Comparison of ENCODE assay signal across 1 cellular context in the genomic region with DNA sequence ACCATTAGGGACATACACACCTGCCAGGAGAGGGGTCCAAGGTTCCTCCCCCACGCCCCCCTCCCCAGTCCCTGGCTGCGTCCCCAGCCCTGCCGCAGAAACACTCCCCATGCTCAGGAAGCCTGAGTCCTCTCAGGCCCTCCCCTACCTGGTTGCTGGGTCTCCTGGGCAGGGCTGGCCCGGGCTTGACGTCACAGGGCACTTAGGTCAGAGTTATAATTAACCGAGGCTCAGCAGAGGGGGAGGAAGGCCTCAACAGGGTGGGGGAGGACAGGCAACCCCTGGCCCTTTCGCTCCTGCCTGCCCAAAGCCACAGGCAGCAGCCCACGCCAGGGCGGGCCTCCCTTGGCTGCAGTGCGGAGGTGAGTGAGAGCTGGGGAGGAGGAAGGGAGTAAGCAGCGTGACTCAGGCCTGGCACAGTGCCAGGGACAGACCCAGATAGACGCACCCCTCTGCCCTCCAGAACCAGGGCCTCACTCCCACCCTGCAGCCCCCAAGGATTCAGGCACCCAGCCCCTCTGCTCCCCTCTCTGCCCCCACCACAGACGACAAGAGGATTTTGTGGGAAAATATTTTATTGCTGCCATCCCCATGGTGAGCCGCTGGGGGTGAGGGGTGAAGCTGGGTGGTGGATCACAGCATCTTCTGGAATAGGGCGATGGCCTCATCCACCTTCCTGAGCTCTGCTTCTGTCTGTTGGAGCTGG.
A peak's percentile ranks its signal among the peaks of the same experiment; 100 is the strongest.
TF ChIP-seq lines count a peak whose summit lies in the region.

A gene with protein sequence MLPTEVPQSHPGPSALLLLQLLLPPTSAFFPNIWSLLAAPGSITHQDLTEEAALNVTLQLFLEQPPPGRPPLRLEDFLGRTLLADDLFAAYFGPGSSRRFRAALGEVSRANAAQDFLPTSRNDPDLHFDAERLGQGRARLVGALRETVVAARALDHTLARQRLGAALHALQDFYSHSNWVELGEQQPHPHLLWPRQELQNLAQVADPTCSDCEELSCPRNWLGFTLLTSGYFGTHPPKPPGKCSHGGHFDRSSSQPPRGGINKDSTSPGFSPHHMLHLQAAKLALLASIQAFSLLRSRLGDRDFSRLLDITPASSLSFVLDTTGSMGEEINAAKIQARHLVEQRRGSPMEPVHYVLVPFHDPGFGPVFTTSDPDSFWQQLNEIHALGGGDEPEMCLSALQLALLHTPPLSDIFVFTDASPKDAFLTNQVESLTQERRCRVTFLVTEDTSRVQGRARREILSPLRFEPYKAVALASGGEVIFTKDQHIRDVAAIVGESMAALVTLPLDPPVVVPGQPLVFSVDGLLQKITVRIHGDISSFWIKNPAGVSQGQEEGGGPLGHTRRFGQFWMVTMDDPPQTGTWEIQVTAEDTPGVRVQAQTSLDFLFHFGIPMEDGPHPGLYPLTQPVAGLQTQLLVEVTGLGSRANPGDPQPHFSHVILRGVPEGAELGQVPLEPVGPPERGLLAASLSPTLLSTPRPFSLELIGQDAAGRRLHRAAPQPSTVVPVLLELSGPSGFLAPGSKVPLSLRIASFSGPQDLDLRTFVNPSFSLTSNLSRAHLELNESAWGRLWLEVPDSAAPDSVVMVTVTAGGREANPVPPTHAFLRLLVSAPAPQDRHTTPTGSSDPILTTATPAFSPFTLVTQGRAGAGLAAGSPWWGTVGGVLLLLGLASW (minus strand): TSS at position 368 of the 706 bp plus-strand sequence. CDS start 549 bp downstream, outside the sequence.

TF ChIP-seq in HEK293, 187 proteins besides CTCF, POLR2A, EP300 and RAD21 (continued from another document and continues in another):
- TF ChIP-seq ZNF223 (tag by site-specific recombination; IDR thresholded peaks at IDR 0.05), result 0 out of 2 replicates have a peak, but pooled peaks have one; percentile 13
- TF ChIP-seq, protein P1, sequence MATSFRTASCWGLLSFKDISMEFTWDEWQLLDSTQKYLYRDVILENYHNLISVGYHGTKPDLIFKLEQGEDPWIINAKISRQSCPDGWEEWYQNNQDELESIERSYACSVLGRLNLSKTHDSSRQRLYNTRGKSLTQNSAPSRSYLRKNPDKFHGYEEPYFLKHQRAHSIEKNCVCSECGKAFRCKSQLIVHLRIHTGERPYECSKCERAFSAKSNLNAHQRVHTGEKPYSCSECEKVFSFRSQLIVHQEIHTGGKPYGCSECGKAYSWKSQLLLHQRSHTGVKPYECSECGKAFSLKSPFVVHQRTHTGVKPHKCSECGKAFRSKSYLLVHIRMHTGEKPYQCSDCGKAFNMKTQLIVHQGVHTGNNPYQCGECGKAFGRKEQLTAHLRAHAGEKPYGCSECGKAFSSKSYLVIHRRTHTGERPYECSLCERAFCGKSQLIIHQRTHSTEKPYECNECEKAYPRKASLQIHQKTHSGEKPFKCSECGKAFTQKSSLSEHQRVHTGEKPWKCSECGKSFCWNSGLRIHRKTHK (tag by site-specific recombination; IDR thresholded peaks at IDR 0.05), result no peak
- TF ChIP-seq, protein P2, sequence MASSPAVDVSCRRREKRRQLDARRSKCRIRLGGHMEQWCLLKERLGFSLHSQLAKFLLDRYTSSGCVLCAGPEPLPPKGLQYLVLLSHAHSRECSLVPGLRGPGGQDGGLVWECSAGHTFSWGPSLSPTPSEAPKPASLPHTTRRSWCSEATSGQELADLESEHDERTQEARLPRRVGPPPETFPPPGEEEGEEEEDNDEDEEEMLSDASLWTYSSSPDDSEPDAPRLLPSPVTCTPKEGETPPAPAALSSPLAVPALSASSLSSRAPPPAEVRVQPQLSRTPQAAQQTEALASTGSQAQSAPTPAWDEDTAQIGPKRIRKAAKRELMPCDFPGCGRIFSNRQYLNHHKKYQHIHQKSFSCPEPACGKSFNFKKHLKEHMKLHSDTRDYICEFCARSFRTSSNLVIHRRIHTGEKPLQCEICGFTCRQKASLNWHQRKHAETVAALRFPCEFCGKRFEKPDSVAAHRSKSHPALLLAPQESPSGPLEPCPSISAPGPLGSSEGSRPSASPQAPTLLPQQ (tag by site-specific recombination; IDR thresholded peaks at IDR 0.05), result peak; percentile 68; the same call in 1 of the 2 replicates
- TF ChIP-seq ZNF658 (tag by site-specific recombination; IDR thresholded peaks at IDR 0.05), result no peak
- TF ChIP-seq ZNF157 (tag by site-specific recombination; IDR thresholded peaks at IDR 0.05), result no peak
- TF ChIP-seq, protein P3, sequence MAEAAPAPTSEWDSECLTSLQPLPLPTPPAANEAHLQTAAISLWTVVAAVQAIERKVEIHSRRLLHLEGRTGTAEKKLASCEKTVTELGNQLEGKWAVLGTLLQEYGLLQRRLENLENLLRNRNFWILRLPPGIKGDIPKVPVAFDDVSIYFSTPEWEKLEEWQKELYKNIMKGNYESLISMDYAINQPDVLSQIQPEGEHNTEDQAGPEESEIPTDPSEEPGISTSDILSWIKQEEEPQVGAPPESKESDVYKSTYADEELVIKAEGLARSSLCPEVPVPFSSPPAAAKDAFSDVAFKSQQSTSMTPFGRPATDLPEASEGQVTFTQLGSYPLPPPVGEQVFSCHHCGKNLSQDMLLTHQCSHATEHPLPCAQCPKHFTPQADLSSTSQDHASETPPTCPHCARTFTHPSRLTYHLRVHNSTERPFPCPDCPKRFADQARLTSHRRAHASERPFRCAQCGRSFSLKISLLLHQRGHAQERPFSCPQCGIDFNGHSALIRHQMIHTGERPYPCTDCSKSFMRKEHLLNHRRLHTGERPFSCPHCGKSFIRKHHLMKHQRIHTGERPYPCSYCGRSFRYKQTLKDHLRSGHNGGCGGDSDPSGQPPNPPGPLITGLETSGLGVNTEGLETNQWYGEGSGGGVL (tag by site-specific recombination; IDR thresholded peaks at IDR 0.05), result peak; percentile 99
- no peak for TF ChIP-seq TRIM28 (IDR thresholded peaks at IDR 0.05; ENCODE audit: borderline replicate concordance, low read length)
- TF ChIP-seq ZBTB8A (tag by site-specific recombination; IDR thresholded peaks at IDR 0.05), result peak; percentile 76
- TF ChIP-seq, protein P4, sequence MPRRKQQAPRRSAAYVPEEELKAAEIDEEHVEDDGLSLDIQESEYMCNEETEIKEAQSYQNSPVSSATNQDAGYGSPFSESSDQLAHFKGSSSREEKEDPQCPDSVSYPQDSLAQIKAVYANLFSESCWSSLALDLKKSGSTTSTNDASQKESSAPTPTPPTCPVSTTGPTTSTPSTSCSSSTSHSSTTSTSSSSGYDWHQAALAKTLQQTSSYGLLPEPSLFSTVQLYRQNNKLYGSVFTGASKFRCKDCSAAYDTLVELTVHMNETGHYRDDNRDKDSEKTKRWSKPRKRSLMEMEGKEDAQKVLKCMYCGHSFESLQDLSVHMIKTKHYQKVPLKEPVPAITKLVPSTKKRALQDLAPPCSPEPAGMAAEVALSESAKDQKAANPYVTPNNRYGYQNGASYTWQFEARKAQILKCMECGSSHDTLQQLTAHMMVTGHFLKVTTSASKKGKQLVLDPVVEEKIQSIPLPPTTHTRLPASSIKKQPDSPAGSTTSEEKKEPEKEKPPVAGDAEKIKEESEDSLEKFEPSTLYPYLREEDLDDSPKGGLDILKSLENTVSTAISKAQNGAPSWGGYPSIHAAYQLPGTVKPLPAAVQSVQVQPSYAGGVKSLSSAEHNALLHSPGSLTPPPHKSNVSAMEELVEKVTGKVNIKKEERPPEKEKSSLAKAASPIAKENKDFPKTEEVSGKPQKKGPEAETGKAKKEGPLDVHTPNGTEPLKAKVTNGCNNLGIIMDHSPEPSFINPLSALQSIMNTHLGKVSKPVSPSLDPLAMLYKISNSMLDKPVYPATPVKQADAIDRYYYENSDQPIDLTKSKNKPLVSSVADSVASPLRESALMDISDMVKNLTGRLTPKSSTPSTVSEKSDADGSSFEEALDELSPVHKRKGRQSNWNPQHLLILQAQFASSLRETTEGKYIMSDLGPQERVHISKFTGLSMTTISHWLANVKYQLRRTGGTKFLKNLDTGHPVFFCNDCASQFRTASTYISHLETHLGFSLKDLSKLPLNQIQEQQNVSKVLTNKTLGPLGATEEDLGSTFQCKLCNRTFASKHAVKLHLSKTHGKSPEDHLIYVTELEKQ (tag by site-specific recombination; IDR thresholded peaks at IDR 0.05; ENCODE audit: borderline replicate concordance), result peak; percentile 82; the same call in 1 of the 2 replicates
- TF ChIP-seq ZNF394 (tag by site-specific recombination; IDR thresholded peaks at IDR 0.05; ENCODE audit: borderline replicate concordance), result peak; percentile 71
- TF ChIP-seq KLF8 (tag by site-specific recombination; IDR thresholded peaks at IDR 0.05), result peak; percentile 90
- no peak for TF ChIP-seq ZNF266 (tag by site-specific recombination; IDR thresholded peaks at IDR 0.05; ENCODE audit: low read depth)
- peak; percentile 87 for TF ChIP-seq GLIS2 (tag by site-specific recombination; IDR thresholded peaks at IDR 0.05)
- peak; percentile 62 for TF ChIP-seq ZNF121 (tag by site-specific recombination; IDR thresholded peaks at IDR 0.05)
- peak; percentile 83 for TF ChIP-seq ZNF335 (tag by site-specific recombination; conservative IDR thresholded peaks at IDR 0.05)
- TF ChIP-seq, protein P5, sequence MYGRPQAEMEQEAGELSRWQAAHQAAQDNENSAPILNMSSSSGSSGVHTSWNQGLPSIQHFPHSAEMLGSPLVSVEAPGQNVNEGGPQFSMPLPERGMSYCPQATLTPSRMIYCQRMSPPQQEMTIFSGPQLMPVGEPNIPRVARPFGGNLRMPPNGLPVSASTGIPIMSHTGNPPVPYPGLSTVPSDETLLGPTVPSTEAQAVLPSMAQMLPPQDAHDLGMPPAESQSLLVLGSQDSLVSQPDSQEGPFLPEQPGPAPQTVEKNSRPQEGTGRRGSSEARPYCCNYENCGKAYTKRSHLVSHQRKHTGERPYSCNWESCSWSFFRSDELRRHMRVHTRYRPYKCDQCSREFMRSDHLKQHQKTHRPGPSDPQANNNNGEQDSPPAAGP (tag by site-specific recombination; IDR thresholded peaks at IDR 0.05), result peak; percentile 99
- TF ChIP-seq IKZF3 (tag by site-specific recombination; IDR thresholded peaks at IDR 0.05), result peak; percentile 87
- TF ChIP-seq ZNF777 (tag by site-specific recombination; IDR thresholded peaks at IDR 0.05; ENCODE audit: borderline replicate concordance), result no peak
- TF ChIP-seq ZNF664 (tag by site-specific recombination; IDR thresholded peaks at IDR 0.05), result no peak
- TF ChIP-seq ZNF530 (tag by site-specific recombination; IDR thresholded peaks at IDR 0.05; ENCODE audit: low read depth), result no peak
- TF ChIP-seq, protein P6, sequence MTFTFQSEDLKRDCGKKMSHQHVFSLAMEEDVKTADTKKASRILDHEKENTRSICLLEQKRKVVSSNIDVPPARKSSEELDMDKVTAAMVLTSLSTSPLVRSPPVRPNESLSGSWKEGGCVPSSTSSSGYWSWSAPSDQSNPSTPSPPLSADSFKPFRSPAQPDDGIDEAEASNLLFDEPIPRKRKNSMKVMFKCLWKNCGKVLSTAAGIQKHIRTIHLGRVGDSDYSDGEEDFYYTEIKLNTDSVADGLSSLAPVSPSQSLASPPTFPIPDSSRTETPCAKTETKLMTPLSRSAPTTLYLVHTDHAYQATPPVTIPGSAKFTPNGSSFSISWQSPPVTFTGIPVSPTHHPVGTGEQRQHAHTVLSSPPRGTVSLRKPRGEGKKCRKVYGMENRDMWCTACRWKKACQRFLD (tag by site-specific recombination; IDR thresholded peaks at IDR 0.05), result no peak
- peak; percentile 74 for TF ChIP-seq SP3 (tag by site-specific recombination; IDR thresholded peaks at IDR 0.05)
- TF ChIP-seq REPIN1 (tag by site-specific recombination; IDR thresholded peaks at IDR 0.05; ENCODE audit: low read depth), result no peak
- TF ChIP-seq, protein P7, sequence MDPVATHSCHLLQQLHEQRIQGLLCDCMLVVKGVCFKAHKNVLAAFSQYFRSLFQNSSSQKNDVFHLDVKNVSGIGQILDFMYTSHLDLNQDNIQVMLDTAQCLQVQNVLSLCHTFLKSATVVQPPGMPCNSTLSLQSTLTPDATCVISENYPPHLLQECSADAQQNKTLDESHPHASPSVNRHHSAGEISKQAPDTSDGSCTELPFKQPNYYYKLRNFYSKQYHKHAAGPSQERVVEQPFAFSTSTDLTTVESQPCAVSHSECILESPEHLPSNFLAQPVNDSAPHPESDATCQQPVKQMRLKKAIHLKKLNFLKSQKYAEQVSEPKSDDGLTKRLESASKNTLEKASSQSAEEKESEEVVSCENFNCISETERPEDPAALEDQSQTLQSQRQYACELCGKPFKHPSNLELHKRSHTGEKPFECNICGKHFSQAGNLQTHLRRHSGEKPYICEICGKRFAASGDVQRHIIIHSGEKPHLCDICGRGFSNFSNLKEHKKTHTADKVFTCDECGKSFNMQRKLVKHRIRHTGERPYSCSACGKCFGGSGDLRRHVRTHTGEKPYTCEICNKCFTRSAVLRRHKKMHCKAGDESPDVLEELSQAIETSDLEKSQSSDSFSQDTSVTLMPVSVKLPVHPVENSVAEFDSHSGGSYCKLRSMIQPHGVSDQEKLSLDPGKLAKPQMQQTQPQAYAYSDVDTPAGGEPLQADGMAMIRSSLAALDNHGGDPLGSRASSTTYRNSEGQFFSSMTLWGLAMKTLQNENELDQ (tag by site-specific recombination; IDR thresholded peaks at IDR 0.05; ENCODE audit: low read depth), result no peak
- peak; percentile 80; the same call in 1 of the 2 replicates for TF ChIP-seq SALL2 (tag by site-specific recombination; IDR thresholded peaks at IDR 0.05; ENCODE audit: borderline replicate concordance)
- peak; percentile 76 for TF ChIP-seq ZNF501 (tag by site-specific recombination; IDR thresholded peaks at IDR 0.05)
- TF ChIP-seq, protein P8, sequence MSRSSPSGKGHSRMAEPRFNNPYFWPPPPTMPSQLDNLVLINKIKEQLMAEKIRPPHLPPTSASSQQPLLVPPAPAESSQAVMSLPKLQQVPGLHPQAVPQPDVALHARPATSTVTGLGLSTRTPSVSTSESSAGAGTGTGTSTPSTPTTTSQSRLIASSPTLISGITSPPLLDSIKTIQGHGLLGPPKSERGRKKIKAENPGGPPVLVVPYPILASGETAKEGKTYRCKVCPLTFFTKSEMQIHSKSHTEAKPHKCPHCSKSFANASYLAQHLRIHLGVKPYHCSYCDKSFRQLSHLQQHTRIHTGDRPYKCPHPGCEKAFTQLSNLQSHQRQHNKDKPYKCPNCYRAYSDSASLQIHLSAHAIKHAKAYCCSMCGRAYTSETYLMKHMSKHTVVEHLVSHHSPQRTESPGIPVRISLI (tag by site-specific recombination; IDR thresholded peaks at IDR 0.05), result no peak
- TF ChIP-seq MEIS1 (CRISPR knock-in tag; IDR thresholded peaks at IDR 0.05; ENCODE audit: borderline replicate concordance), result no peak
- peak; percentile 87 for TF ChIP-seq ZNF2 (tag by site-specific recombination; IDR thresholded peaks at IDR 0.05)
- TF ChIP-seq ZIC2 (tag by site-specific recombination; IDR thresholded peaks at IDR 0.05), result peak; percentile 95
- TF ChIP-seq, protein P9, sequence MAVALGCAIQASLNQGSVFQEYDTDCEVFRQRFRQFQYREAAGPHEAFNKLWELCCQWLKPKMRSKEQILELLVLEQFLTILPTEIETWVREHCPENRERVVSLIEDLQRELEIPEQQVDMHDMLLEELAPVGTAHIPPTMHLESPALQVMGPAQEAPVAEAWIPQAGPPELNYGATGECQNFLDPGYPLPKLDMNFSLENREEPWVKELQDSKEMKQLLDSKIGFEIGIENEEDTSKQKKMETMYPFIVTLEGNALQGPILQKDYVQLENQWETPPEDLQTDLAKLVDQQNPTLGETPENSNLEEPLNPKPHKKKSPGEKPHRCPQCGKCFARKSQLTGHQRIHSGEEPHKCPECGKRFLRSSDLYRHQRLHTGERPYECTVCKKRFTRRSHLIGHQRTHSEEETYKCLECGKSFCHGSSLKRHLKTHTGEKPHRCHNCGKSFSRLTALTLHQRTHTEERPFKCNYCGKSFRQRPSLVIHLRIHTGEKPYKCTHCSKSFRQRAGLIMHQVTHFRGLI (tag by site-specific recombination; IDR thresholded peaks at IDR 0.05), result 0 out of 2 replicates have a peak, but pooled peaks have one; percentile 46
